8 cellular contexts compared by ENCODE assay signal in genomic region chr17:48547839-48548686, GRCh38. TPM values are rescaled to one million over a fixed set of nuclear protein-coding genes. Genes with fewer than 3 reads are reported as not detected.
DNase-seq lines count a peak whose midpoint lies in the region; ATAC-seq and TF ChIP-seq lines count a peak whose summit lies in the region.

No MANE protein-coding gene starts in this region.

- H3K36me3 Mint-ChIP-seq in CD8-positive, alpha-beta T cell: peaks cover 10% of the 10 kb centered on the region
- H3K36me3 Mint-ChIP-seq in nephron (ENCODE audit: low read depth): peaks cover 35% of the 10 kb centered on the region

- H3K9me3 Mint-ChIP-seq in CD8-positive, alpha-beta T cell: no peaks in the 10 kb centered on the region
- H3K9me3 Mint-ChIP-seq in nephron: no peaks in the 10 kb centered on the region

- H3K4me1 Mint-ChIP-seq in CD8-positive, alpha-beta T cell (ENCODE audit: low read depth): peaks cover 38% of the 10 kb centered on the region
- peaks cover 71% of the 10 kb centered on the region for H3K4me1 Mint-ChIP-seq in nephron

- H3K4me1 ChIP-seq in CD8-positive, alpha-beta T cell (ENCODE audit: insufficient read depth, low read length): peaks cover 38% of the 10 kb centered on the region

- no peaks in the 10 kb centered on the region for H3K36me3 ChIP-seq in CD8-positive, alpha-beta T cell (ENCODE audit: insufficient read depth, low read length)

- CTCF ChIA-PET in CD8-positive, alpha-beta T cell (lab: Charles Lee): interaction anchor here (0.7 to 2.6 kb wide), 5 partner anchors 10 to 197 kb away, joined by 3 to 6 read pairs (median 4); partner anchors contain the start of gene HOXB3

- peak overlapping the region; percentile 6 for H3K4me3 ChIP-seq in CD8-positive, alpha-beta T cell (ENCODE audit: low read depth, low read length)
- H3K4me3 ChIP-seq in coronary artery: peak overlapping the region; percentile 60

- peak overlapping the region; percentile 66 for H3K4me3 Mint-ChIP-seq in CD8-positive, alpha-beta T cell
- H3K4me3 Mint-ChIP-seq in nephron: peak overlapping the region; percentile 70 to 97 (median 92)

- peak overlapping the region; percentile 88 for H3K27ac Mint-ChIP-seq in CD8-positive, alpha-beta T cell
- H3K27ac Mint-ChIP-seq in nephron: peak overlapping the region; percentile 99 to 100 (median 99)

- peak overlapping the region; percentile 36 for H3K27ac ChIP-seq in CD8-positive, alpha-beta T cell (ENCODE audit: low read depth, low read length)
- peak overlapping the region; percentile 89 to 91 for H3K27ac ChIP-seq in coronary artery

- TF ChIP-seq CTCF in CD8-positive, alpha-beta T cell (IDR thresholded peaks at IDR 0.05): no peak
- TF ChIP-seq CTCF in coronary artery (IDR thresholded peaks at IDR 0.05): no peak
- no peak for TF ChIP-seq CTCF in nephron (IDR thresholded peaks at IDR 0.05; ENCODE audit: unreplicated experiment in 3 of 3)

- intact Hi-C loops in CD8-positive, alpha-beta T cell (cut with DNase I, micrococcal nuclease): no loop called here

- H3K9me3 ChIP-seq in CD8-positive, alpha-beta T cell (ENCODE audit: low read length): no peaks in the 10 kb centered on the region

- peak; percentile 17 for ATAC-seq in CD8-positive, alpha-beta T cell
- ATAC-seq in GM21360 (IDR thresholded peaks at IDR 0.05; ENCODE audit: unreplicated experiment) (no peak), GM18498 (IDR thresholded peaks at IDR 0.05; ENCODE audit: unreplicated experiment) (no peak)

- POLR2A ChIA-PET in CD8-positive, alpha-beta T cell (lab: Charles Lee): interaction anchor here (1.5 kb wide), 1 partner anchor 106 kb away, joined by 3 read pairs; no protein-coding TSS in a partner anchor

- DNase-seq in CD8-positive, alpha-beta T cell: peak in 2 of 7 experiments; percentile 44 to 62
- DNase-seq in T follicular helper cell (ENCODE audit: low read depth): peak; percentile 34
- no peak for DNase-seq in coronary artery (ENCODE audit: low spot score)
- no peak for DNase-seq in HuH-7 (ENCODE audit: low spot score)
- no peak for DNase-seq in amygdala (lab: John Stamatoyannopoulos, UW)

- no peaks in the 10 kb centered on the region for H3K27me3 Mint-ChIP-seq in CD8-positive, alpha-beta T cell (ENCODE audit: low read depth)
- no peaks in the 10 kb centered on the region for H3K27me3 Mint-ChIP-seq in nephron (ENCODE audit: low read depth)

- H3K27me3 ChIP-seq in CD8-positive, alpha-beta T cell (ENCODE audit: insufficient read depth, low read length): no peaks in the 10 kb centered on the region

RNA-seq across cellular contexts. Expression of gene HOXB2, which starts 3.2 kb away (rescaled TPM):
- 10 to 100 TPM; 13.7 to 15.0 TPM for total RNA-seq in CD8-positive, alpha-beta T cell

RNA-seq across cellular contexts. Expression of gene HOXB1, which starts 17.3 kb away (rescaled TPM):
- total RNA-seq in CD8-positive, alpha-beta T cell: not detected

RNA-seq across cellular contexts. Expression of gene HOXB4, which starts 30.1 kb away (rescaled TPM):
- total RNA-seq in CD8-positive, alpha-beta T cell: under 1 TPM; 0.57 to 0.64 TPM

RNA-seq across cellular contexts. Expression of gene HOXB3, which starts 42.0 kb away (rescaled TPM):
- total RNA-seq in CD8-positive, alpha-beta T cell: 1 to 10 TPM; 2.3 to 3.2 TPM

RNA-seq across cellular contexts. Expression of gene HOXB5, which starts 45.5 kb away (rescaled TPM):
- not detected for total RNA-seq in CD8-positive, alpha-beta T cell
